ENCODE assay signal across 13 cellular contexts in genomic region chr12:124759841-124760508, GRCh38.
DNase-seq lines count a peak whose midpoint lies in the region; ATAC-seq and TF ChIP-seq lines count a peak whose summit lies in the region.
"Had no signal": no experiment of that assay in that cellular context is flagged by ENCODE, and none has a peak within 500 bp of the region (broad histone marks: within the 10 kb centered on the region; RNA-seq: fewer than 3 reads in every experiment).

No MANE protein-coding gene starts in this region.

- H3K9me2 ChIP-seq in Karpas-422 (replicated peaks; ENCODE audit: insufficient read depth, low read length): no peaks in the 10 kb centered on the region

- H3K27ac ChIP-seq in Karpas-422 (ENCODE audit: low read length): peak overlapping the region; percentile 98

- H3K9me3 ChIP-seq in Karpas-422 (ENCODE audit: low read length): peaks cover 24% of the 10 kb centered on the region
- H3K9me3 ChIP-seq: pancreas had no signal

- DNase-seq in AG10803 (ENCODE audit: low read depth) (peak; percentile 75), Karpas-422 (peak; percentile 83), choroid plexus epithelial cell (ENCODE audit: low read depth) (peak; percentile 58), midbrain (lab: John Stamatoyannopoulos, UW) (peak; percentile 17), NCI-H774 (lab: John Stamatoyannopoulos, UW) (no peak), NCI-H345 (lab: John Stamatoyannopoulos, UW) (no peak)
- DNase-seq: activated CD4-positive, CD25-positive, alpha-beta regulatory T cell; aorta; NCI-H146; stimulated activated CD4-positive, alpha-beta T cell treated with anti-CD3 and anti-CD28 coated beads, Interleukin-2, amount 100 ng/mL, for 24 hours had no signal

- no peak for ATAC-seq in GM18511 (IDR thresholded peaks at IDR 0.05; ENCODE audit: unreplicated experiment)
- no peak for ATAC-seq in GM21717 (IDR thresholded peaks at IDR 0.05; ENCODE audit: unreplicated experiment)

- H3K79me2 ChIP-seq in Karpas-422 (ENCODE audit: low read length): no peaks in the 10 kb centered on the region

- H3K4me2 ChIP-seq in Karpas-422 (ENCODE audit: low read depth, low read length, poor library complexity, severe bottlenecking): peak overlapping the region; percentile 82

- TF ChIP-seq CTCF in AG10803 (conservative IDR thresholded peaks at IDR 0.05; ENCODE audit: low read length) (no peak), choroid plexus epithelial cell (conservative IDR thresholded peaks at IDR 0.05; ENCODE audit: low read depth, low read length) (no peak)

- H3K27me3 ChIP-seq in Karpas-422 (ENCODE audit: low read length): no peaks in the 10 kb centered on the region
- H3K27me3 ChIP-seq: pancreas had no signal

- no peak overlapping the region for H3K4me3 ChIP-seq in AG10803 (ENCODE audit: low read length)
- H3K4me3 ChIP-seq in Karpas-422 (ENCODE audit: low read length): peak overlapping the region; percentile 55
- H3K4me3 ChIP-seq in choroid plexus epithelial cell (ENCODE audit: low read depth, low read length): no peak overlapping the region
- H3K4me3 ChIP-seq: pancreas had no signal

- peaks cover 7% of the 10 kb centered on the region; the same call in 1 of the 2 replicates for H3K36me3 ChIP-seq in Karpas-422 (ENCODE audit: insufficient read depth, low read length)
- H3K36me3 ChIP-seq: pancreas had no signal

- no peak overlapping the region for H2AFZ ChIP-seq in Karpas-422 (ENCODE audit: low read length)

- peak overlapping the region; percentile 75 for H3K9ac ChIP-seq in Karpas-422 (ENCODE audit: low read length)

- H4K20me1 ChIP-seq in Karpas-422 (ENCODE audit: insufficient read depth, low read depth, low read length): no peaks in the 10 kb centered on the region

- H3K4me1 ChIP-seq in Karpas-422 (ENCODE audit: low read length): peaks cover 67% of the 10 kb centered on the region

Comparison
In these comparisons a context has a peak if more than half of its experiments do, and no peak if none do; other contexts are left out.
1. DNase-seq: peak in AG10803 (single experiment), Karpas-422 (single experiment), choroid plexus epithelial cell (single experiment) and midbrain (single experiment); none in NCI-H774 (single experiment) and NCI-H345 (single experiment).